ENCODE assay signal across 8 cellular contexts in genomic region chr9:136538599-136539426, GRCh38. TPM values are rescaled to one million over a fixed set of nuclear protein-coding genes. Genes with fewer than 3 reads are reported as not detected.
DNase-seq lines count a peak whose midpoint lies in the region; ATAC-seq, FAIRE-seq and TF ChIP-seq lines count a peak whose summit lies in the region.

No MANE protein-coding gene starts in this region.

- in situ Hi-C loops in K562 (cut with MboI) = no loop called here

- H3K4me3 ChIP-seq in K562 (no peak overlapping the region), SK-N-SH (ENCODE audit: low read depth in 2 of 2, low read length in 1 of 2) (no peak overlapping the region)

- H3K27ac Mint-ChIP-seq in nephron progenitor cell = peak overlapping the region; percentile 81

- no peak overlapping the region for H3K4me3 Mint-ChIP-seq in nephron progenitor cell

- no peaks in the 10 kb centered on the region for H3K9me3 Mint-ChIP-seq in nephron progenitor cell

- peaks cover 15% of the 10 kb centered on the region; the same call in 1 of the 3 replicates for H3K79me2 ChIP-seq in K562 (ENCODE audit: control insufficient read depth, insufficient read depth, low read length)
- peaks cover 25% of the 10 kb centered on the region for H3K79me2 ChIP-seq in SK-N-SH (ENCODE audit: insufficient read depth)

- H3K9ac ChIP-seq in K562 (ENCODE audit: insufficient read depth in 1 of 2, low read depth in 2 of 2, low read length in 2 of 2) = peak overlapping the region in 1 of 2 experiments; percentile 47; a peak in 1 of 4 replicates
- H3K9ac ChIP-seq in SK-N-SH = no peak overlapping the region

- H3K27me3 ChIP-seq in K562 (ENCODE audit: control insufficient read depth in 2 of 2, insufficient read depth in 2 of 2, low read length in 2 of 2) (no peaks in the 10 kb centered on the region), SK-N-SH (ENCODE audit: insufficient read depth) (no peaks in the 10 kb centered on the region)

- H2AFZ ChIP-seq in K562 (ENCODE audit: low read depth, low read length) (no peak overlapping the region), SK-N-SH (ENCODE audit: low read depth) (no peak overlapping the region)

- TF ChIP-seq CTCF in K562 (IDR thresholded peaks at IDR 0.05 in 2 of 3, conservative IDR thresholded peaks at IDR 0.05 in 1 of 3; ENCODE audit: insufficient read depth in 2 of 3, low read depth in 1 of 3, low read length in 3 of 3) (no peak), nephron progenitor cell (IDR thresholded peaks at IDR 0.05) (no peak), SK-N-SH (IDR thresholded peaks at IDR 0.05) (no peak)

- no peaks in the 10 kb centered on the region for H3K9me3 ChIP-seq in K562 (replicated peaks; ENCODE audit: control insufficient read depth, insufficient read depth, low read depth, low read length)
- H3K9me3 ChIP-seq in SK-N-SH = no peaks in the 10 kb centered on the region

- H3K36me3 ChIP-seq in K562 (ENCODE audit: control insufficient read depth, insufficient read depth, low read length) = peaks cover 17% of the 10 kb centered on the region; the same call in 1 of the 3 replicates
- H3K36me3 ChIP-seq in SK-N-SH (replicated peaks in 1 of 2; ENCODE audit: control insufficient read depth in 1 of 2, insufficient read depth in 2 of 2, low read length in 1 of 2) = peaks cover 0 to 6% of the 10 kb centered on the region in 2 experiments

- CTCF ChIA-PET in K562 (lab: Yijun Ruan, JAX; ENCODE audit: low intra/inter-chr PET ratio) = no interaction called here
- CTCF ChIA-PET in SK-N-SH (lab: Yijun Ruan, JAX) = interaction anchor here (0.9 to 2.2 kb wide), 5 partner anchors 10 to 133 kb away, joined by 3 to 9 read pairs (median 3); no protein-coding TSS in a partner anchor

- peak overlapping the region; percentile 66; the same call in 1 of the 3 replicates for H3K27ac ChIP-seq in K562 (ENCODE audit: extremely low read depth, low read depth, low read length)
- H3K27ac ChIP-seq in SK-N-SH (ENCODE audit: low read depth in 2 of 2, low read length in 1 of 2) = no peak overlapping the region

- FAIRE-seq in K562 (lab: Jason Lieb, UNC) = no peak

- WGBS in K562 (ENCODE audit: insufficient coverage, low coverage, missing lambda C conversion rate) = 93% methylated on average over 20 of the region's 24 CpGs
- 95% methylated on average over 11 of the region's 24 CpGs for WGBS in SK-N-SH (ENCODE audit: low lambda C conversion rate)

- H3K4me2 ChIP-seq in K562 (ENCODE audit: insufficient read depth, low read length) = no peak overlapping the region
- no peak overlapping the region for H3K4me2 ChIP-seq in SK-N-SH

- H3F3A ChIP-seq in SK-N-SH (replicated peaks; ENCODE audit: insufficient read depth) = no peaks in the 10 kb centered on the region

- no peaks in the 10 kb centered on the region for H3K9me1 ChIP-seq in K562 (ENCODE audit: control insufficient read depth, insufficient read depth, low read length)

- TF ChIP-seq POLR2A in K562 (conservative IDR thresholded peaks at IDR 0.05) = no peak

- no TSS peak for BruUV-seq in K562 (replicated peaks; lab: Mats Ljungman, UMichigan)

- TF ChIP-seq RAD21 in K562 (CRISPR knock-in tag; conservative IDR thresholded peaks at IDR 0.05 in 1 of 2, IDR thresholded peaks at IDR 0.05 in 1 of 2) (no peak), SK-N-SH (IDR thresholded peaks at IDR 0.05; ENCODE audit: low read length) (no peak)

- intact Hi-C loops in K562 (cut with micrococcal nuclease) = no loop called here

- H4K20me1 ChIP-seq in K562 (replicated peaks; ENCODE audit: control insufficient read depth, insufficient read depth, low read length) = peaks cover 10% of the 10 kb centered on the region; the same call in 1 of the 2 replicates
- H4K20me1 ChIP-seq in SK-N-SH (ENCODE audit: insufficient read depth) = peaks cover 74% of the 10 kb centered on the region

- ATAC-seq in GM18907 (IDR thresholded peaks at IDR 0.05; ENCODE audit: unreplicated experiment) (peak; percentile 34), K562 (no peak), HG02885 (IDR thresholded peaks at IDR 0.05; ENCODE audit: poor library complexity, unreplicated experiment) (no peak), HG02642 (IDR thresholded peaks at IDR 0.05; ENCODE audit: poor library complexity, unreplicated experiment) (no peak)

- H3K4me1 Mint-ChIP-seq in nephron progenitor cell = peaks cover 44% of the 10 kb centered on the region

- no peak for TF ChIP-seq EP300 in K562 (IDR thresholded peaks at IDR 0.05; ENCODE audit: low read length)
- TF ChIP-seq EP300 in SK-N-SH (IDR thresholded peaks at IDR 0.05; ENCODE audit: borderline replicate concordance in 1 of 2, low read depth in 1 of 2, low read length in 1 of 2) = no peak

- H3K36me3 Mint-ChIP-seq in nephron progenitor cell (ENCODE audit: low read depth) = peaks cover 21% of the 10 kb centered on the region

- DNase-seq in SKM-1 (lab: John Stamatoyannopoulos, UW; ENCODE audit: unreplicated experiment) = peak; percentile 18
- no peak for DNase-seq in K562 (ENCODE audit: extremely low read depth in 1 of 4, low spot score in 3 of 4)
- no peak for DNase-seq in nephron progenitor cell
- no peak for DNase-seq in A172 (ENCODE audit: low spot score)
- DNase-seq in SK-N-SH = no peak

- POLR2A ChIA-PET in K562 (lab: Yijun Ruan, JAX) = interaction anchor here (0.6 to 1.0 kb wide), 6 partner anchors 9 to 235 kb away, joined by 3 to 4 read pairs (median 3); partner anchors contain the start of gene CCDC187
- POLR2A ChIA-PET in SK-N-SH (lab: Yijun Ruan, JAX) = no interaction called here

- H3K4me1 ChIP-seq in K562 (replicated peaks in 1 of 2; ENCODE audit: control insufficient read depth in 2 of 2, insufficient read depth in 2 of 2, low read length in 2 of 2) (peaks cover 9 to 67% of the 10 kb centered on the region in 2 experiments), SK-N-SH (ENCODE audit: control insufficient read depth in 1 of 2, insufficient read depth in 2 of 2, low read depth in 1 of 2, low read length in 1 of 2) (peaks cover 0 to 2% of the 10 kb centered on the region in 2 experiments; a peak in 1 of 4 replicates)

- no peaks in the 10 kb centered on the region for H3K27me3 Mint-ChIP-seq in nephron progenitor cell (ENCODE audit: low read depth, poor library complexity)

- no peaks in the 10 kb centered on the region for H3K9me2 ChIP-seq in SK-N-SH

TF ChIP-seq in SK-N-SH, 30 proteins besides CTCF, POLR2A, EP300 and RAD21 (continues in another document):
- no peak for TF ChIP-seq IRF3 (IDR thresholded peaks at IDR 0.05; ENCODE audit: low read depth, low read length)

RNA-seq across cellular contexts. Expression of gene NOTCH1, which starts 7.0 kb away (rescaled TPM):
- total RNA-seq in K562 (2011; cell fraction: chromatin; rRNA removed; ENCODE audit: low replicate concordance) = 19.9 and 65.7 TPM in 2 replicates
- total RNA-seq in K562 (2011; cell fraction: nucleolus; rRNA removed) = 52.4 and 65.7 TPM in 2 replicates
- 25.2 and 35.0 TPM in 2 replicates for total RNA-seq in K562 (2011; cell fraction: nucleoplasm; rRNA removed)
- 7.1 and 12.0 TPM in 2 replicates for total RNA-seq in K562 (2014; rRNA removed)
- total RNA-seq in K562 (2014; rRNA removed; fragmentation: Illumina TruSeq; extraction: Trizol) = 0.69 and 0.73 TPM in 2 replicates
- total RNA-seq in K562 (2015; rRNA removed; fragmentation: Illumina TruSeq; extraction: Trizol) = 2.3 and 2.8 TPM in 2 replicates
- total RNA-seq in K562 (2021) = 26.7 and 31.4 TPM in 2 replicates
- polyA plus RNA-seq in K562 (2011; rRNA removed) = 1.2 and 2.2 TPM in 2 replicates
- polyA plus RNA-seq in K562 (2011; cell fraction: cytosol; rRNA removed) = 2.9 and 4.9 TPM in 2 replicates
- 13.3 and 22.9 TPM in 2 replicates for polyA plus RNA-seq in K562 (2011; cell fraction: nucleus; rRNA removed)
- polyA plus RNA-seq in K562 (2012) = 10.2 and 14.1 TPM in 2 replicates
- 2.6 and 6.3 TPM in 2 replicates for polyA plus RNA-seq in K562 (2014; fragmentation: Illumina TruSeq; extraction: Trizol)
- under 1 TPM; 0.03 to 0.04 TPM for polyA plus RNA-seq in K562 (2014; fragmentation: Nextera tagmentation; extraction: Ambion mirVana)
- polyA plus RNA-seq in K562 (2014; rRNA removed) = 8.2 and 8.6 TPM in 2 replicates
- 2.0 and 2.8 TPM in 2 replicates for polyA minus RNA-seq in K562 (2011; rRNA and poly(A)+ RNA removed)
- 35.0 and 45.4 TPM in 2 replicates for polyA minus RNA-seq in K562 (2011; cell fraction: cytosol; rRNA and poly(A)+ RNA removed)
- 15.9 and 18.9 TPM in 2 replicates for polyA minus RNA-seq in K562 (2011; cell fraction: nucleus; rRNA and poly(A)+ RNA removed)
- total RNA-seq in A172 (2014; rRNA removed; shearing (Covaris generic)) = 22.2 and 23.3 TPM in 2 replicates
- polyA plus RNA-seq in SK-N-SH (2012; rRNA removed) = 2.6 and 6.6 TPM in 2 replicates
- 3.3 and 4.8 TPM in 2 replicates for polyA plus RNA-seq in SK-N-SH (2012; cell fraction: cytosol; rRNA removed)
- 25.0 and 35.2 TPM in 2 replicates for polyA plus RNA-seq in SK-N-SH (2012; cell fraction: nucleus; rRNA removed)

RNA-seq across cellular contexts. Expression of gene SEC16A, which starts 56.0 kb away (rescaled TPM):
- 131 and 191 TPM in 2 replicates for total RNA-seq in K562 (2011; cell fraction: chromatin; rRNA removed; ENCODE audit: low replicate concordance)
- 87.9 and 99.6 TPM in 2 replicates for total RNA-seq in K562 (2011; cell fraction: nucleolus; rRNA removed)
- 87.4 and 93.4 TPM in 2 replicates for total RNA-seq in K562 (2011; cell fraction: nucleoplasm; rRNA removed)
- total RNA-seq in K562 (2014; rRNA removed) = 17.1 and 20.1 TPM in 2 replicates
- 9.1 and 9.3 TPM in 2 replicates for total RNA-seq in K562 (2014; rRNA removed; fragmentation: Illumina TruSeq; extraction: Trizol)
- total RNA-seq in K562 (2015; rRNA removed; fragmentation: Illumina TruSeq; extraction: Trizol) = 8.7 and 11.1 TPM in 2 replicates
- 56.1 and 62.8 TPM in 2 replicates for total RNA-seq in K562 (2021)
- polyA plus RNA-seq in K562 (2011; rRNA removed) = 14.0 and 25.1 TPM in 2 replicates
- polyA plus RNA-seq in K562 (2011; cell fraction: cytosol; rRNA removed) = 14.1 and 19.3 TPM in 2 replicates
- polyA plus RNA-seq in K562 (2011; cell fraction: nucleus; rRNA removed) = 83.4 and 92.4 TPM in 2 replicates
- 40.9 and 50.7 TPM in 2 replicates for polyA plus RNA-seq in K562 (2012)
- polyA plus RNA-seq in K562 (2014; fragmentation: Illumina TruSeq; extraction: Trizol) = 44.6 and 47.6 TPM in 2 replicates
- polyA plus RNA-seq in K562 (2014; fragmentation: Nextera tagmentation; extraction: Ambion mirVana) = 10 to 100 TPM in 1 of 2 experiments, 1 to 10 TPM in 1; 8.3 to 12.0 TPM
- polyA plus RNA-seq in K562 (2014; rRNA removed) = 30.9 and 32.2 TPM in 2 replicates
- polyA minus RNA-seq in K562 (2011; rRNA and poly(A)+ RNA removed) = 9.3 and 13.0 TPM in 2 replicates
- polyA minus RNA-seq in K562 (2011; cell fraction: cytosol; rRNA and poly(A)+ RNA removed) = 32.1 and 45.6 TPM in 2 replicates
- 19.7 and 31.5 TPM in 2 replicates for polyA minus RNA-seq in K562 (2011; cell fraction: nucleus; rRNA and poly(A)+ RNA removed)
- 35.0 and 46.3 TPM in 2 replicates for total RNA-seq in A172 (2014; rRNA removed; shearing (Covaris generic))
- 14.8 and 25.9 TPM in 2 replicates for polyA plus RNA-seq in SK-N-SH (2012; rRNA removed)
- polyA plus RNA-seq in SK-N-SH (2012; cell fraction: cytosol; rRNA removed) = 17.4 and 19.1 TPM in 2 replicates
- 87.5 and 96.8 TPM in 2 replicates for polyA plus RNA-seq in SK-N-SH (2012; cell fraction: nucleus; rRNA removed)
